Comparison of ENCODE assay signal across 8 cellular contexts in the genomic region with DNA sequence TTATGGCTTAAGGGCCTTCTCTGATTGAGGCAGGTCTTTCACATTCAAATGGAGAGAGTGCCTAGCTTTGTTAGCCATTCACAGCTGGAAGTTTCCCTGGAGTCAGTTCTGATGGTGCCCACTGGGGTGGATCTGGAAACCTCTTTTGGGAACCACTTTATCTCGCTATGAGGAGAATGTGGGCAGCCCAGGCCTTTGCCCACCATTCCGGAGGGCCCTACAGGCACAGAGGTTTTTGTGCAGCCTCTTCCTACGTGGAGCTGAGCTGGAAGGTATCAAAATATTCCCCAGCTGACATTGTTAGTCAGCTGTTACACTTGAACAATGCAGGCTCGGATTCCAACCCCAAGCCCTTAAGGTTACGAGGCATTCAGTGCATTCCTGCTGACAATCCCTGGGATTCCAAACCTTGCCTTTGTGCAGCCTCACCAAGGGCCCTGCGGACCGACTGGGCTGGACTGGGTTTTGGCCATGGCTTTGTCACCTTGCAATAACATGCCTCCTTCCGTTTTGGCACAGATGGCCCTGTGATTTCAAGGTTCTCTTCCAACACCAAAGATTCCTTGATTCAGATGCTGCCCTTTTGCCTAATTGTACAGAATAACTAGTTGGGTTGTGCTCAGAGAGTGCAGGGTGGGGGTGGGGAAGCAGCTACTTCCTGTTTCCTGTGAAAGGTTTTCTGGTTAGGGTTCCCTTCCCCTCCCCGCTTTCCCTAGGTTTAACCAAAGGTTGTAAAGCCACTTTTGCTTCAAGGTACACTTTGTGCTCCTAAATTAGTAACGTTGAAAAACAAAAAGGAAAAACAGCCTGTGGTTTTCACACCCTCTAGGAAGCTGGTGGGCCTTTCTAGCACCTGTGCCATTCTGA. TPM values are rescaled to one million over a fixed set of nuclear protein-coding genes. Genes with fewer than 3 reads are reported as not detected.
DNase-seq lines count a peak whose midpoint lies in the region; ATAC-seq and TF ChIP-seq lines count a peak whose summit lies in the region.

No MANE protein-coding gene starts in this region.

- TF ChIP-seq CTCF in A673 (conservative IDR thresholded peaks at IDR 0.05; ENCODE audit: low read depth, low read length) (no peak), HCT116 (IDR thresholded peaks at IDR 0.05 in 2 of 3, conservative IDR thresholded peaks at IDR 0.05 in 1 of 3; ENCODE audit: borderline replicate concordance in 1 of 3, insufficient read depth in 1 of 3, low read depth in 2 of 3, low read length in 2 of 3) (no peak), activated B cell treated with CpG ODN at 0.5 μM for 24 hours (IDR thresholded peaks at IDR 0.05) (no peak), endodermal cell (conservative IDR thresholded peaks at IDR 0.05) (peak; percentile 65), type B pancreatic cell (conservative IDR thresholded peaks at IDR 0.05) (peak; percentile 70)

- peak overlapping the region; percentile 74 for H2BK5ac ChIP-seq in mesenchymal stem cell (ENCODE audit: low read depth, low read length, poor library complexity, severe bottlenecking)

- H3K4me1 ChIP-seq in A673 (ENCODE audit: insufficient read depth, low read length, poor library complexity, severe bottlenecking) (peaks cover 6% of the 10 kb centered on the region), HCT116 (ENCODE audit: control insufficient read depth in 1 of 2, insufficient read depth in 2 of 2, low read length in 2 of 2) (peaks cover 14 to 24% of the 10 kb centered on the region in 2 experiments; a peak in 2 of 4 replicates), endodermal cell (ENCODE audit: control insufficient read depth, insufficient read depth, low read length) (peaks cover 19% of the 10 kb centered on the region), mesenchymal stem cell (ENCODE audit: control insufficient read depth, insufficient read depth, low read depth, low read length) (peaks cover 17% of the 10 kb centered on the region)

- peak overlapping the region; percentile 96 for H2AK5ac ChIP-seq in mesenchymal stem cell (ENCODE audit: low read length, severe bottlenecking)

- H3K27me3 ChIP-seq in A673 (replicated peaks; ENCODE audit: insufficient read depth, low read depth, low read length, poor library complexity): no peaks in the 10 kb centered on the region
- H3K27me3 ChIP-seq in HCT116 (ENCODE audit: insufficient read depth, low read length): no peaks in the 10 kb centered on the region
- H3K27me3 ChIP-seq in endodermal cell (ENCODE audit: control insufficient read depth, insufficient read depth, low read length, poor library complexity, severe bottlenecking): no peaks in the 10 kb centered on the region
- no peaks in the 10 kb centered on the region for H3K27me3 ChIP-seq in mesenchymal stem cell (ENCODE audit: control insufficient read depth in 1 of 2, insufficient read depth in 1 of 2, low read length in 2 of 2)

- CTCF ChIA-PET in A673 (lab: Charles Lee) (no interaction called here), HCT116 (lab: Charles Lee) (no interaction called here), activated B cell treated with CpG ODN at 0.5 μM for 24 hours (lab: Charles Lee) (interaction anchor here (0.9 to 3.6 kb wide), 8 partner anchors 20 to 145 kb away, joined by 3 to 17 read pairs (median 3); no protein-coding TSS in a partner anchor)

- H3K27me3 Mint-ChIP-seq in activated B cell treated with CpG ODN at 0.5 μM for 24 hours: no peaks in the 10 kb centered on the region
- no peaks in the 10 kb centered on the region for H3K27me3 Mint-ChIP-seq in endodermal cell (ENCODE audit: insufficient read depth)
- no peaks in the 10 kb centered on the region for H3K27me3 Mint-ChIP-seq in type B pancreatic cell

- H3K27ac ChIP-seq in A673 (ENCODE audit: low read depth, low read length, poor library complexity, severe bottlenecking) (peak overlapping the region; percentile 20), HCT116 (ENCODE audit: low read depth, low read length) (peak overlapping the region; percentile 44; the same call in 1 of the 2 replicates), endodermal cell (ENCODE audit: low read depth, low read length) (peak overlapping the region; percentile 92), mesenchymal stem cell (ENCODE audit: low read length, poor library complexity, severe bottlenecking) (peak overlapping the region; percentile 94)

- peak; percentile 38; the same call in 1 of the 2 replicates for ATAC-seq in HCT116
- peak; percentile 47 for ATAC-seq in activated B cell treated with CpG ODN at 0.5 μM for 24 hours (ENCODE audit: low read depth)
- no peak for ATAC-seq in GM19452 (IDR thresholded peaks at IDR 0.05; ENCODE audit: unreplicated experiment)

- H4K91ac ChIP-seq in mesenchymal stem cell (ENCODE audit: low read length): no peak overlapping the region

- H3K79me2 ChIP-seq in HCT116 (ENCODE audit: insufficient read depth, low read length): peaks cover 92% of the 10 kb centered on the region

- no peak overlapping the region for H3K4me3 ChIP-seq in A673 (ENCODE audit: low read depth, low read length, poor library complexity, severe bottlenecking)
- no peak overlapping the region for H3K4me3 ChIP-seq in HCT116 (replicated peaks in 1 of 2; ENCODE audit: low read depth in 1 of 2, low read length in 2 of 2)
- peak overlapping the region; percentile 11 for H3K4me3 ChIP-seq in endodermal cell (ENCODE audit: low read length)
- no peak overlapping the region for H3K4me3 ChIP-seq in mesenchymal stem cell (ENCODE audit: insufficient read depth in 1 of 2, low read depth in 1 of 2, low read length in 2 of 2)

- peaks cover 60% of the 10 kb centered on the region for H3K36me3 Mint-ChIP-seq in activated B cell treated with CpG ODN at 0.5 μM for 24 hours (ENCODE audit: low read depth)
- H3K36me3 Mint-ChIP-seq in endodermal cell (ENCODE audit: low read depth): peaks cover 75% of the 10 kb centered on the region
- H3K36me3 Mint-ChIP-seq in type B pancreatic cell: peaks cover 25% of the 10 kb centered on the region

- H3K23ac ChIP-seq in mesenchymal stem cell (ENCODE audit: low read length in 2 of 2): no peak overlapping the region

- H3K9ac ChIP-seq in HCT116 (ENCODE audit: low read length): no peak overlapping the region
- H3K9ac ChIP-seq in endodermal cell (ENCODE audit: extremely low read depth, low read length, poor library complexity, severe bottlenecking): peak overlapping the region; percentile 62
- H3K9ac ChIP-seq in mesenchymal stem cell (ENCODE audit: low read length): peak overlapping the region; percentile 48

- WGBS in endodermal cell (ENCODE audit: insufficient coverage in 1 of 2, insufficient read length in 1 of 2), 2 experiments: 16 to 17% methylated on average over 9 to 10 of the region's 10 CpGs
- WGBS in mesenchymal stem cell: 36% methylated on average over 10 of the region's 10 CpGs

- peak overlapping the region; percentile 59 for H4K8ac ChIP-seq in mesenchymal stem cell (ENCODE audit: low read length)

- H3K4me2 ChIP-seq in HCT116 (ENCODE audit: low read length) (no peak overlapping the region), mesenchymal stem cell (ENCODE audit: low read length, poor library complexity, severe bottlenecking) (peak overlapping the region; percentile 31)

- H4K20me1 ChIP-seq in HCT116 (ENCODE audit: insufficient read depth): peaks cover 6% of the 10 kb centered on the region; the same call in 1 of the 2 replicates

- peak overlapping the region; percentile 41 for H3K4me3 Mint-ChIP-seq in activated B cell treated with CpG ODN at 0.5 μM for 24 hours
- peak overlapping the region; percentile 18 for H3K4me3 Mint-ChIP-seq in endodermal cell
- peak overlapping the region; percentile 29 for H3K4me3 Mint-ChIP-seq in type B pancreatic cell

- intact Hi-C loops in A673 (cut with micrococcal nuclease; ENCODE audit: unreplicated experiment) (loop anchor here (10.0 kb wide), 1 partner anchor 87 kb away; no protein-coding TSS in a partner anchor), HCT116 (cut with micrococcal nuclease) (no loop called here), activated B cell treated with CpG ODN at 0.5 μM for 24 hours (cut with micrococcal nuclease) (loop anchor here (5.0 kb wide), 1 partner anchor 35 kb away; no protein-coding TSS in a partner anchor)

- DNase-seq in A673 (ENCODE audit: low spot score): no peak
- DNase-seq in HCT116 (ENCODE audit: low read depth, low spot score): no peak
- DNase-seq in activated B cell treated with CpG ODN at 0.5 μM for 24 hours: no peak
- DNase-seq in endodermal cell: peak; percentile 91
- peak; percentile 47 for DNase-seq in mesenchymal stem cell
- no peak for DNase-seq in type B pancreatic cell (ENCODE audit: extremely low spot score, unreplicated experiment)
- no peak for DNase-seq in NCI-H748 (lab: John Stamatoyannopoulos, UW; ENCODE audit: unreplicated experiment)

- no peak overlapping the region for H2BK15ac ChIP-seq in mesenchymal stem cell (ENCODE audit: low read depth, poor library complexity, severe bottlenecking)

- H2BK12ac ChIP-seq in mesenchymal stem cell (ENCODE audit: low read length in 2 of 2): no peak overlapping the region

- H2AFZ ChIP-seq in HCT116 (ENCODE audit: low read depth, low read length, poor library complexity, severe bottlenecking) (no peak overlapping the region), mesenchymal stem cell (ENCODE audit: low read depth, low read length) (no peak overlapping the region)

- no peaks in the 10 kb centered on the region for H3K9me3 Mint-ChIP-seq in activated B cell treated with CpG ODN at 0.5 μM for 24 hours
- H3K9me3 Mint-ChIP-seq in endodermal cell: no peaks in the 10 kb centered on the region
- no peaks in the 10 kb centered on the region for H3K9me3 Mint-ChIP-seq in type B pancreatic cell

- H3K36me3 ChIP-seq in A673 (ENCODE audit: insufficient read depth, low read length, poor library complexity, severe bottlenecking) (peaks cover 91% of the 10 kb centered on the region), HCT116 (ENCODE audit: control insufficient read depth in 1 of 2, insufficient read depth in 2 of 2, low read length in 2 of 2) (peaks cover 40 to 63% of the 10 kb centered on the region in 2 experiments), endodermal cell (ENCODE audit: control insufficient read depth, insufficient read depth, low read length) (peaks cover 86% of the 10 kb centered on the region), mesenchymal stem cell (ENCODE audit: control insufficient read depth in 1 of 2, insufficient read depth in 2 of 2, low read depth in 1 of 2, low read length in 2 of 2) (peaks cover 27 to 63% of the 10 kb centered on the region in 2 experiments)

- peak overlapping the region in 1 of 2 experiments; percentile 93 for H3K14ac ChIP-seq in mesenchymal stem cell (ENCODE audit: low read length in 2 of 2)

- no peaks in the 10 kb centered on the region for H3K9me3 ChIP-seq in A673 (ENCODE audit: low read depth, low read length, poor library complexity, severe bottlenecking)
- no peaks in the 10 kb centered on the region for H3K9me3 ChIP-seq in HCT116 (ENCODE audit: control insufficient read depth in 1 of 2, insufficient read depth in 1 of 2, low read depth in 1 of 2, low read length in 2 of 2)
- no peaks in the 10 kb centered on the region for H3K9me3 ChIP-seq in endodermal cell (ENCODE audit: control insufficient read depth, low read length)
- H3K9me3 ChIP-seq in mesenchymal stem cell (ENCODE audit: control insufficient read depth, low read length): no peaks in the 10 kb centered on the region

- no peak for TF ChIP-seq RAD21 in HCT116 (IDR thresholded peaks at IDR 0.05; ENCODE audit: low read depth)

- no TSS peak for BruUV-seq in A673 (replicated peaks; lab: Mats Ljungman, UMichigan)
- BruUV-seq in HCT116 (replicated peaks; lab: Mats Ljungman, UMichigan): no TSS peak

- H3K4me1 Mint-ChIP-seq in activated B cell treated with CpG ODN at 0.5 μM for 24 hours: peaks cover 32% of the 10 kb centered on the region
- peaks cover 43% of the 10 kb centered on the region for H3K4me1 Mint-ChIP-seq in endodermal cell
- H3K4me1 Mint-ChIP-seq in type B pancreatic cell (ENCODE audit: unreplicated experiment): peaks cover 36% of the 10 kb centered on the region

- H3K27ac Mint-ChIP-seq in activated B cell treated with CpG ODN at 0.5 μM for 24 hours (peak overlapping the region; percentile 75), endodermal cell (peak overlapping the region; percentile 93), type B pancreatic cell (peak overlapping the region; percentile 79)

- peak overlapping the region; percentile 60 to 62 for H3K18ac ChIP-seq in mesenchymal stem cell (ENCODE audit: low read depth in 1 of 2, low read length in 2 of 2)

- TF ChIP-seq POLR2A in HCT116 (IDR thresholded peaks at IDR 0.05; ENCODE audit: borderline replicate concordance, extremely low read depth, insufficient read depth, insufficient read length): no peak

- H3K4ac ChIP-seq in mesenchymal stem cell (ENCODE audit: low read depth in 1 of 2, low read length in 2 of 2): peak overlapping the region; percentile 37 to 47

- peaks cover 20% of the 10 kb centered on the region for H3K79me1 ChIP-seq in mesenchymal stem cell (replicated peaks; ENCODE audit: low read length, poor library complexity, severe bottlenecking)

- H2BK120ac ChIP-seq in mesenchymal stem cell (ENCODE audit: low read depth, low read length): no peak overlapping the region

- RAD21 ChIA-PET in HCT116 (lab: Charles Lee; ENCODE audit: low non-redundant PET in 1 of 2, low total read pairs in 2 of 2, uncharacterized antibody in 2 of 2, unreplicated experiment in 2 of 2): no interaction called here

- H3K9me2 ChIP-seq in HCT116 (ENCODE audit: insufficient read depth): no peaks in the 10 kb centered on the region

- POLR2A ChIA-PET in A673 (lab: Charles Lee; ENCODE audit: low non-redundant PET) (no interaction called here), HCT116 (lab: Charles Lee) (interaction anchor here (0.5 to 1.3 kb wide), 2 partner anchors 78 to 86 kb away, joined by 3 to 4 read pairs; no protein-coding TSS in a partner anchor), activated B cell treated with CpG ODN at 0.5 μM for 24 hours (lab: Charles Lee) (interaction anchor here (0.6 to 2.5 kb wide), 10 partner anchors 27 to 116 kb away, joined by 3 to 13 read pairs (median 6); partner anchors contain the start of genes CCDC9, SAE1 and ZC3H4)

RNA-seq across cellular contexts. Expression of gene SAE1, which starts 27.1 kb away (rescaled TPM):
- 302 and 314 TPM in 2 replicates for total RNA-seq in A673 (2021)
- 213 TPM for total RNA-seq in HCT116 (2021; ENCODE audit: unreplicated experiment)
- 154 and 195 TPM in 2 replicates for polyA plus RNA-seq in HCT116 (2012)
- total RNA-seq in activated B cell treated with CpG ODN at 0.5 μM for 24 hours: 64.5 and 67.4 TPM in 2 replicates
- 100 to 1,000 TPM; 187 to 240 TPM for total RNA-seq in endodermal cell
- 185 TPM for polyA plus RNA-seq in endodermal cell (2013, experiment 1 of 2)
- polyA plus RNA-seq in endodermal cell (2013, experiment 2 of 2): 176 TPM
- polyA plus RNA-seq in mesenchymal stem cell (2013, experiment 1 of 2): 133 TPM
- 135 TPM for polyA plus RNA-seq in mesenchymal stem cell (2013, experiment 2 of 2)
- 102 and 155 TPM in 2 replicates for total RNA-seq in type B pancreatic cell (ENCODE audit: low replicate concordance)

RNA-seq across cellular contexts. Expression of gene ZC3H4, which starts 44.1 kb away (rescaled TPM):
- total RNA-seq in A673 (2021) (94.4 and 94.8 TPM in 2 replicates), HCT116 (2021; ENCODE audit: unreplicated experiment) (45.1 TPM), activated B cell treated with CpG ODN at 0.5 μM for 24 hours (83.8 and 89.1 TPM in 2 replicates), endodermal cell (10 to 100 TPM; 64.9 to 82.5 TPM), type B pancreatic cell (ENCODE audit: low replicate concordance) (59.9 and 71.4 TPM in 2 replicates)
- 14.0 and 16.4 TPM in 2 replicates for polyA plus RNA-seq in HCT116 (2012)
- 23.7 TPM for polyA plus RNA-seq in endodermal cell (2013, experiment 1 of 2)
- 23.5 TPM for polyA plus RNA-seq in endodermal cell (2013, experiment 2 of 2)
- 12.6 TPM for polyA plus RNA-seq in mesenchymal stem cell (2013, experiment 1 of 2)
- polyA plus RNA-seq in mesenchymal stem cell (2013, experiment 2 of 2): 12.7 TPM

Comparison
In these comparisons a context has a peak if more than half of its experiments do, and no peak if none do; other contexts are left out.
1. DNase-seq: peak in endodermal cell (single experiment) and mesenchymal stem cell (single experiment); none in A673 (single experiment), HCT116 (single experiment), activated B cell treated with CpG ODN at 0.5 μM for 24 hours (single experiment), type B pancreatic cell (single experiment) and NCI-H748 (single experiment).
2. H3K27ac ChIP-seq: peak in every context shown above with its lines; median percentile 94 in mesenchymal stem cell; 92 in endodermal cell; 44 in HCT116; 20 in A673.
3. CTCF ChIP-seq: peak in endodermal cell (single experiment) and type B pancreatic cell (single experiment); none in A673 (single experiment), HCT116 (0 of 3) and activated B cell treated with CpG ODN at 0.5 μM for 24 hours (single experiment).
4. Peak in every context shown above with its lines, with median percentiles within 50 percentile points of each other: H3K27ac Mint-ChIP-seq and H3K4me3 Mint-ChIP-seq.